ENCODE assay signal across 1 cellular context in the genomic region with DNA sequence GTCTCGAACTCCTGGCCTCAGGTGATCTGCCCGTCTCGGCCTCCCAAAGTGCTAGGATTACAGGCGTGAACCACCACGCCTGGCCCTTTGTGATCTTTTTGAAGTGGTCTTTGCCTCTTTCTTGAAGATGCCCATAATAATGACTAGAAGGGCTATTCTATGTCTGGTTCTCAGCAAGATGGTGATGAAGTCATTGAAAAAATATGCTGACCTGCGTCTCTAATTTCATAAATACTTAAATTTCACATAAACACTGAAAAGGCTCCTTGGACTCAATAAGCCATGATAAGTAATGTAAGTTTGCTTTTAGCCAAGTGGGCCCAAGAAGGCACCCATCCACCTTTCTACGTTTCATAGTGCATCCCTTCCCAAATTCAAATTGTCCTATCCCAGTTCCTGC.
TF ChIP-seq lines count a peak whose summit lies in the region.

No MANE protein-coding gene starts in this region.

TF ChIP-seq in HepG2, 621 proteins besides CTCF, POLR2A, EP300 and RAD21:
- TF ChIP-seq SNAPC5 (CRISPR knock-in tag; IDR thresholded peaks at IDR 0.05; ENCODE audit: borderline replicate concordance) (no peak), RXRA (CRISPR knock-in tag; IDR thresholded peaks at IDR 0.05) (no peak), GFI1 (CRISPR knock-in tag; IDR thresholded peaks at IDR 0.05; ENCODE audit: borderline replicate concordance) (0 out of 2 replicates have a peak, but pooled peaks have one; percentile 55)
